In the genomic region with DNA sequence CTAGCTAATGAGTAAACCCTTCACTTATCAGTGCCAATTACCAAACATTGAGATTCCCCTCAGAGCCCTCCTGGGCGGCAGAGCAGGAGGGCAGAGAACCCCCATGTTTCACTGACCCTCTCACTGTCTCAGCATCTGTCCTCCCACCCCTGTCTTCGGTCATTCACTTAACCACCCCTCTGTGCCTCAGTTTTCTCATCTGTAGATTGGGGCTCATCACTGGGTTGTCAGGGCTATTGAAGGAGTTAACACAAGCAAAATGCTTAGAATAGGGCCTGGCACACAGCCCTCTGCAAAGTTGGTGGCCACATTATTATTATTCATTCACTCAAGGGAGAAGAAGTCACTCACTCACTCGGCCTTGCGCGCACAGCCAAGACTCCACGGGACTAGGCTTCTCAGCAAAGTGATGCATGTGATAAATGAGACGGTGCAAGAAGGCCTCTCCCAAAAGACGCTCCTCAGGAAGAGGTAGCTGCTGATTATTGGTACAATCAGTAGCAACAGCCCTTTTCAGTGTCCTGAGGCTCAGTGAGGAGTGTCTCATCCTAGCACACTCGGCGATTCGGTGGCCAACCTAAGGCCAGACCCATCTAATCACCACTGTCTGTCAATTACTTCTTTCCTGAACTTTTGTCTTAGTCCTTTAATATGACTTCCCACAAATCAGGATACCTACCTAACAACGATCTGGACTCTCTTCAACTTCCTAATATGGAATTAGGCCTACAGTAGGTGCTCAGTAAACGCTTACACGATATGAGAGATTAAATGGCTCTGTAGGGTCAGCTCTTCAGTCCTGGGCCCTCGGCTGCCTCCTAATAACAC, we compare ENCODE assay signal across 15 cellular contexts. TPM values are rescaled to one million over a fixed set of nuclear protein-coding genes. Genes with fewer than 3 reads are reported as not detected.
A peak's percentile ranks its signal among the peaks of the same experiment; 100 is the strongest.
DNase-seq lines count a peak whose midpoint lies in the region; ATAC-seq, FAIRE-seq and TF ChIP-seq lines count a peak whose summit lies in the region.
"Had no signal": no experiment of that assay in that cellular context is flagged by ENCODE, and none has a peak within 500 bp of the region (broad histone marks: within the 10 kb centered on the region; RNA-seq: fewer than 3 reads in every experiment).

No MANE protein-coding gene starts in this region.

- CTCF ChIA-PET in activated CD8-positive, alpha-beta memory T cell treated with anti-CD3 and anti-CD28 coated beads, Interleukin-2, amount 10 ng/mL, durations not matched to agents 7 days and 5 days (lab: Charles Lee): interaction anchor here (1.3 kb wide), 1 partner anchor 295 kb away, joined by 3 read pairs; no protein-coding TSS in a partner anchor

- no peak overlapping the region for H3K4me2 ChIP-seq in neuronal stem cell (ENCODE audit: insufficient read depth, low read length, poor library complexity, severe bottlenecking)

- H3K9me3 ChIP-seq in esophagus muscularis mucosa (no peaks in the 10 kb centered on the region), neuronal stem cell (replicated peaks in 1 of 2; ENCODE audit: control insufficient read depth in 2 of 2, insufficient read depth in 1 of 2, low read depth in 1 of 2, low read length in 2 of 2) (no peaks in the 10 kb centered on the region), transverse colon (no peaks in the 10 kb centered on the region)

- H3K36me3 ChIP-seq in esophagus muscularis mucosa: peaks cover 0 to 7% (median 2%) of the 10 kb centered on the region in 4 donors
- no peaks in the 10 kb centered on the region for H3K36me3 ChIP-seq in neuronal stem cell (replicated peaks in 1 of 2; ENCODE audit: control insufficient read depth in 2 of 2, insufficient read depth in 2 of 2, low read length in 2 of 2)
- H3K36me3 ChIP-seq in transverse colon: no peaks in the 10 kb centered on the region

- no peak for TF ChIP-seq CTCF in esophagus muscularis mucosa (IDR thresholded peaks at IDR 0.05)
- no peak for TF ChIP-seq CTCF in transverse colon (IDR thresholded peaks at IDR 0.05)

- H3K9ac ChIP-seq in neuronal stem cell (ENCODE audit: low read depth, low read length, poor library complexity): no peak overlapping the region

- no peak overlapping the region for H2BK12ac ChIP-seq in neuronal stem cell (ENCODE audit: low read length)

- H2BK120ac ChIP-seq in neuronal stem cell (ENCODE audit: low read depth, low read length): no peak overlapping the region

- no peak overlapping the region for H4K8ac ChIP-seq in neuronal stem cell (ENCODE audit: low read depth, low read length)

- FAIRE-seq in GM12891 (lab: Jason Lieb, UNC): no peak
- FAIRE-seq: islet of Langerhans had no signal

- H3K27ac Mint-ChIP-seq in activated CD8-positive, alpha-beta memory T cell treated with anti-CD3 and anti-CD28 coated beads, Interleukin-2, amount 10 ng/mL, durations not matched to agents 7 days and 5 days: peak overlapping the region; percentile 93
- H3K27ac Mint-ChIP-seq: activated naive CD8-positive, alpha-beta T cell; dendritic cell treated with granulocyte-macrophage colony-stimulating factor and Interleukin-4, amounts not matched to agents 40 ng/mL and 50 ng/mL, for 4 days had no signal

- no peak overlapping the region for H2AK5ac ChIP-seq in neuronal stem cell (ENCODE audit: low read depth, low read length)

- H3K79me1 ChIP-seq in neuronal stem cell (ENCODE audit: low read depth, low read length): no peaks in the 10 kb centered on the region

- no peak for ATAC-seq in activated CD8-positive, alpha-beta memory T cell treated with anti-CD3 and anti-CD28 coated beads, Interleukin-2, amount 10 ng/mL, durations not matched to agents 7 days and 5 days
- ATAC-seq in HG03520 (IDR thresholded peaks at IDR 0.05; ENCODE audit: unreplicated experiment): no peak

- peak overlapping the region; percentile 66 to 90 (median 82) for H3K27ac ChIP-seq in esophagus muscularis mucosa (replicated peaks in 1 of 4)
- no peak overlapping the region for H3K27ac ChIP-seq in neuronal stem cell (replicated peaks; ENCODE audit: low read length)
- H3K27ac ChIP-seq in transverse colon: peak overlapping the region; percentile 29 to 89 (median 84)

- peak overlapping the region; percentile 84 for H3K18ac ChIP-seq in neuronal stem cell (ENCODE audit: low read length)

- intact Hi-C loops in esophagus muscularis mucosa (cut with DNase I): no loop called here
- intact Hi-C loops in transverse colon (cut with DNase I; ENCODE audit: low total_unique reads): no loop called here

- H3K4me1 ChIP-seq in esophagus muscularis mucosa (peaks cover 21 to 99% (median 96%) of the 10 kb centered on the region in 4 donors), neuronal stem cell (ENCODE audit: control insufficient read depth in 2 of 2, insufficient read depth in 1 of 2, low read depth in 1 of 2, low read length in 2 of 2) (peaks cover 30 to 41% of the 10 kb centered on the region in 2 donors), transverse colon (peaks cover 0 to 24% (median 20%) of the 10 kb centered on the region in 4 donors)

- peaks cover 29% of the 10 kb centered on the region for H3K36me3 Mint-ChIP-seq in activated CD8-positive, alpha-beta memory T cell treated with anti-CD3 and anti-CD28 coated beads, Interleukin-2, amount 10 ng/mL, durations not matched to agents 7 days and 5 days
- H3K36me3 Mint-ChIP-seq: activated naive CD8-positive, alpha-beta T cell; naive B cell had no signal

- no peak overlapping the region for H4K91ac ChIP-seq in neuronal stem cell (ENCODE audit: low read depth, low read length, poor library complexity)

- TF ChIP-seq POLR2A in esophagus muscularis mucosa (IDR thresholded peaks at IDR 0.05; ENCODE audit: low read depth): no peak
- TF ChIP-seq POLR2A in transverse colon (IDR thresholded peaks at IDR 0.05): no peak
- TF ChIP-seq POLR2A in GM12891 (IDR thresholded peaks at IDR 0.05; ENCODE audit: low read depth, low read length): no peak

- no peak for DNase-seq in activated CD8-positive, alpha-beta memory T cell treated with anti-CD3 and anti-CD28 coated beads, Interleukin-2, amount 10 ng/mL, durations not matched to agents 7 days and 5 days
- no peak for DNase-seq in activated CD8-positive, alpha-beta memory T cell treated with anti-CD3 and anti-CD28 coated beads, Interleukin-2, amount 50 U/mL, for 4 hours
- DNase-seq in esophagus muscularis mucosa (ENCODE audit: extremely low spot score) (no peak), neuronal stem cell (ENCODE audit: low spot score) (no peak), transverse colon (no peak), GM12891 (ENCODE audit: insufficient read length, low spot score) (no peak), HPDE6-E6E7 (ENCODE audit: extremely low spot score) (no peak)
- DNase-seq: Kasumi-1, naive B cell, NCI-H187 treated with DMSO at 0.1 percent for 48 hours had no signal

- H2AFZ ChIP-seq in neuronal stem cell (ENCODE audit: low read length): no peak overlapping the region

- H3K4me3 ChIP-seq in esophagus muscularis mucosa: peak overlapping the region in 1 of 4 donors; percentile 30
- no peak overlapping the region for H3K4me3 ChIP-seq in neuronal stem cell (ENCODE audit: low read length in 2 of 2)
- no peak overlapping the region for H3K4me3 ChIP-seq in transverse colon

- H3K4ac ChIP-seq in neuronal stem cell (ENCODE audit: low read length): no peak overlapping the region

- H3K14ac ChIP-seq in neuronal stem cell (ENCODE audit: low read length): no peak overlapping the region

- no peak overlapping the region for H3K23ac ChIP-seq in neuronal stem cell (ENCODE audit: low read depth, low read length, poor library complexity)

- no peaks in the 10 kb centered on the region for H3K27me3 ChIP-seq in esophagus muscularis mucosa
- no peaks in the 10 kb centered on the region for H3K27me3 ChIP-seq in neuronal stem cell (ENCODE audit: control insufficient read depth in 3 of 3, insufficient read depth in 3 of 3, low read depth in 1 of 3, low read length in 3 of 3)
- H3K27me3 ChIP-seq in transverse colon: no peaks in the 10 kb centered on the region

- peaks cover 77% of the 10 kb centered on the region for H3K4me1 Mint-ChIP-seq in activated CD8-positive, alpha-beta memory T cell treated with anti-CD3 and anti-CD28 coated beads, Interleukin-2, amount 10 ng/mL, durations not matched to agents 7 days and 5 days

- TF ChIP-seq EP300 in esophagus muscularis mucosa (IDR thresholded peaks at IDR 0.05) (no peak), transverse colon (IDR thresholded peaks at IDR 0.05; ENCODE audit: low read depth) (no peak)

- in situ Hi-C loops in transverse colon (cut with MboI; ENCODE audit: low pct_ligation_motif_present in 1 of 4, low pct_unique_long_range_greater_than_20kb in 1 of 4, low sequenced_read_pairs in 3 of 4): loop anchor here in 2 of 4 donors (25.0 kb wide), 1 partner anchor 290 kb away; a partner anchor contains a TSS

- H3K9me3 Mint-ChIP-seq in activated CD8-positive, alpha-beta memory T cell treated with anti-CD3 and anti-CD28 coated beads, Interleukin-2, amount 10 ng/mL, durations not matched to agents 7 days and 5 days (ENCODE audit: low read depth): no peaks in the 10 kb centered on the region
- H3K9me3 Mint-ChIP-seq: dendritic cell treated with granulocyte-macrophage colony-stimulating factor and Interleukin-4, amounts not matched to agents 40 ng/mL and 50 ng/mL, for 4 days; naive B cell had no signal

- no peak overlapping the region for H2BK15ac ChIP-seq in neuronal stem cell (ENCODE audit: low read length)

- H3K4me3 Mint-ChIP-seq in activated CD8-positive, alpha-beta memory T cell treated with anti-CD3 and anti-CD28 coated beads, Interleukin-2, amount 10 ng/mL, durations not matched to agents 7 days and 5 days: no peak overlapping the region
- H3K4me3 Mint-ChIP-seq: activated naive CD8-positive, alpha-beta T cell; dendritic cell treated with granulocyte-macrophage colony-stimulating factor and Interleukin-4, amounts not matched to agents 40 ng/mL and 50 ng/mL, for 4 days; naive B cell had no signal

- 71% methylated on average over 15 of the region's 15 CpGs for WGBS in esophagus muscularis mucosa
- no CpG with 5 or more reads among the region's 15 CpGs for WGBS in neuronal stem cell (ENCODE audit: extremely low coverage in 2 of 2, insufficient read length in 2 of 2, insufficient replicate concordance in 1 of 2), 2 donors
- WGBS in transverse colon (ENCODE audit: low coverage in 1 of 2), 2 donors: 56 to 87% methylated on average over 11 to 15 of the region's 15 CpGs

- no peak overlapping the region for H2BK5ac ChIP-seq in neuronal stem cell (ENCODE audit: low read length)

- no peaks in the 10 kb centered on the region for H3K27me3 Mint-ChIP-seq in activated CD8-positive, alpha-beta memory T cell treated with anti-CD3 and anti-CD28 coated beads, Interleukin-2, amount 10 ng/mL, durations not matched to agents 7 days and 5 days
- H3K27me3 Mint-ChIP-seq: activated naive CD8-positive, alpha-beta T cell had no signal

RNA-seq across cellular contexts. Expression of a gene that starts 7.9 kb away (rescaled TPM):
- total RNA-seq in activated CD8-positive, alpha-beta memory T cell treated with anti-CD3 and anti-CD28 coated beads, Interleukin-2, amount 10 ng/mL, durations not matched to agents 7 days and 5 days: 10 to 100 TPM; 53.3 to 68.9 TPM
- total RNA-seq in esophagus muscularis mucosa (100 to 1,000 TPM in 2 of 4 donors, 10 to 100 TPM in 2; 83.1 to 219 (median 141) TPM), transverse colon (10 to 100 TPM; 20.2 to 56.3 (median 28.3) TPM)
- polyA plus RNA-seq in neuronal stem cell (2013, experiment 1 of 2): 11.0 TPM
- polyA plus RNA-seq in neuronal stem cell (2013, experiment 2 of 2): 11.2 TPM
- polyA plus RNA-seq in GM12891 (2012; ENCODE audit: low read depth, missing spikeins): 2.1 TPM

RNA-seq across cellular contexts. Expression of a gene that starts 18.8 kb away (rescaled TPM):
- total RNA-seq in activated CD8-positive, alpha-beta memory T cell treated with anti-CD3 and anti-CD28 coated beads, Interleukin-2, amount 10 ng/mL, durations not matched to agents 7 days and 5 days: not detected
- total RNA-seq in esophagus muscularis mucosa (under 1 TPM in 1 of 4 donors, not detected in 3; 0.23 TPM), transverse colon (100 to 1,000 TPM; 249 to 540 (median 360) TPM)
- 0.10 TPM for polyA plus RNA-seq in neuronal stem cell (2013, experiment 1 of 2)
- polyA plus RNA-seq in neuronal stem cell (2013, experiment 2 of 2): 0.10 TPM
- not detected for polyA plus RNA-seq in GM12891 (2012; ENCODE audit: low read depth, missing spikeins)
- total RNA-seq: A673 had no signal

RNA-seq across cellular contexts. Expression of a gene that starts 42.1 kb away (rescaled TPM):
- total RNA-seq in activated CD8-positive, alpha-beta memory T cell treated with anti-CD3 and anti-CD28 coated beads, Interleukin-2, amount 10 ng/mL, durations not matched to agents 7 days and 5 days: not detected
- not detected for total RNA-seq in esophagus muscularis mucosa
- not detected for polyA plus RNA-seq in neuronal stem cell (2013, experiment 1 of 2)
- 0.01 TPM for polyA plus RNA-seq in neuronal stem cell (2013, experiment 2 of 2)
- 10 to 100 TPM; 19.5 to 67.7 (median 21.3) TPM for total RNA-seq in transverse colon
- polyA plus RNA-seq in GM12891 (2012; ENCODE audit: low read depth, missing spikeins): 0.23 TPM
- total RNA-seq: A673 had no signal

Comparison
In these comparisons a context has a peak if more than half of its experiments do, and no peak if none do; other contexts are left out.
1. RNA of a gene that starts 18.8 kb away (total RNA-seq): 249 to 540 TPM in transverse colon; not detected in activated CD8-positive, alpha-beta memory T cell treated with anti-CD3 and anti-CD28 coated beads, Interleukin-2, amount 10 ng/mL, durations not matched to agents 7 days and 5 days and 0.23 TPM in esophagus muscularis mucosa; every median in the first group is over 100 times any median in the second.
2. RNA of a gene that starts 42.1 kb away (total RNA-seq): 19.5 to 67.7 TPM in transverse colon; not detected in activated CD8-positive, alpha-beta memory T cell treated with anti-CD3 and anti-CD28 coated beads, Interleukin-2, amount 10 ng/mL, durations not matched to agents 7 days and 5 days and not detected in esophagus muscularis mucosa; every median in the first group is over 10 times any median in the second.